ENCODE assay signal across 21 cellular contexts in the genomic region with DNA sequence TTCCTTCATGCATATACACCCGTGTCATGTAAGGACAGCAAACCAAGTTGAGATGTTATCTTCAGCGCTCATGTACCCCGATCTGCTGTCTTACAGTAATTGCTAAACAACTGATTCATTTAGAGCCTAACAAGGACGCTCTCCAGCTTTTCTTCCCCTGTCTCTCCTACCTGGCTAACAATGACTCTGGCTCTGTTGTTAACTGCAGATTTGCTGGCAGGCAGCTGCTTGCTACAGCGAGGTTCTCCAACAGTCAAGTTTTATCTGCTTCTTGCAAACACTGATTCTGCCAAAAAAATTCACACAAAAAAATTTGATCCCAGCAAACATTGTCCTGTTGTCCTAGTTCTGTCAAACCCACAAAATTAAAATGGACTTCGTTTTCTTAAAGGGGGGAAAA.
"Had no signal": no experiment of that assay in that cellular context is flagged by ENCODE, and none has a peak within 500 bp of the region (broad histone marks: within the 10 kb centered on the region; RNA-seq: fewer than 3 reads in every experiment).

No MANE protein-coding gene starts in this region.

- DNase-seq: effector memory CD8-positive, alpha-beta T cell; esophagus squamous epithelium; foreskin fibroblast; hippocampal formation; kidney glomerular epithelial cell; mammary epithelial cell; mucosa of descending colon; naive thymus-derived CD8-positive, alpha-beta T cell; posterior cingulate gyrus; sigmoid colon; stimulated activated CD4-positive, alpha-beta T cell treated with anti-CD3 and anti-CD28 coated beads, Interleukin-2, amount 100 ng/mL, for 24 hours; stimulated activated CD4-positive, alpha-beta T cell treated with anti-CD3 and anti-CD28 coated beads, Interleukin-4, amount 100 ng/mL, for 4 hours; stimulated activated naive B cell treated with anti-CD40 and anti-IgM and Interleukin-4, amounts not matched to agents 10 μg/mL and 1 μg/mL and 100 μg/mL, for 72 hours; stimulated activated naive CD8-positive, alpha-beta T cell treated with anti-CD3 and anti-CD28 coated beads, Interleukin-15, amount 100 ng/mL, for 72 hours; testis; upper lobe of right lung had no signal

- H3K36me3 ChIP-seq: esophagus squamous epithelium, neutrophil, right atrium auricular region, sigmoid colon, tibial nerve, upper lobe of right lung had no signal

- ATAC-seq: effector memory CD8-positive, alpha-beta T cell; left lobe of liver; mucosa of descending colon; naive thymus-derived CD8-positive, alpha-beta T cell; stimulated activated naive B cell treated with anti-CD40 and anti-IgM and Interleukin-4, amounts not matched to agents 10 μg/mL and 1 μg/mL and 100 μg/mL, for 72 hours; stimulated activated naive CD8-positive, alpha-beta T cell treated with anti-CD3 and anti-CD28 coated beads, Interleukin-15, amount 100 ng/mL, for 72 hours; upper lobe of right lung had no signal

- H3K27ac Mint-ChIP-seq: effector memory CD8-positive, alpha-beta T cell; stimulated activated naive B cell treated with anti-CD40 and anti-IgM and Interleukin-4, amounts not matched to agents 10 μg/mL and 1 μg/mL and 100 μg/mL, for 72 hours; stimulated activated naive CD8-positive, alpha-beta T cell treated with anti-CD3 and anti-CD28 coated beads, Interleukin-15, amount 100 ng/mL, for 72 hours had no signal

- H3K4me3 ChIP-seq: esophagus squamous epithelium, mucosa of descending colon, right atrium auricular region, sigmoid colon, skin epidermis, testis, tibial nerve, upper lobe of right lung had no signal

- H3K36me3 Mint-ChIP-seq: naive thymus-derived CD8-positive, alpha-beta T cell; stimulated activated naive B cell treated with anti-CD40 and anti-IgM and Interleukin-4, amounts not matched to agents 10 μg/mL and 1 μg/mL and 100 μg/mL, for 72 hours had no signal

- H3K4me3 Mint-ChIP-seq: effector memory CD8-positive, alpha-beta T cell; naive thymus-derived CD8-positive, alpha-beta T cell; stimulated activated naive B cell treated with anti-CD40 and anti-IgM and Interleukin-4, amounts not matched to agents 10 μg/mL and 1 μg/mL and 100 μg/mL, for 72 hours; stimulated activated naive CD8-positive, alpha-beta T cell treated with anti-CD3 and anti-CD28 coated beads, Interleukin-15, amount 100 ng/mL, for 72 hours had no signal

- H3K4me1 Mint-ChIP-seq: naive thymus-derived CD8-positive, alpha-beta T cell; stimulated activated naive B cell treated with anti-CD40 and anti-IgM and Interleukin-4, amounts not matched to agents 10 μg/mL and 1 μg/mL and 100 μg/mL, for 72 hours; stimulated activated naive CD8-positive, alpha-beta T cell treated with anti-CD3 and anti-CD28 coated beads, Interleukin-15, amount 100 ng/mL, for 72 hours had no signal

- H3K27ac ChIP-seq: esophagus squamous epithelium, neutrophil, right atrium auricular region, sigmoid colon, skin epidermis, testis, tibial nerve, upper lobe of right lung had no signal

- H3K9me3 ChIP-seq: esophagus squamous epithelium, mucosa of descending colon, neutrophil, right atrium auricular region, sigmoid colon, testis, tibial nerve, upper lobe of right lung had no signal

- H3K27me3 ChIP-seq: right atrium auricular region, sigmoid colon, testis, tibial nerve, upper lobe of right lung had no signal

- H3K9me3 Mint-ChIP-seq: effector memory CD8-positive, alpha-beta T cell; naive thymus-derived CD8-positive, alpha-beta T cell; stimulated activated naive CD8-positive, alpha-beta T cell treated with anti-CD3 and anti-CD28 coated beads, Interleukin-15, amount 100 ng/mL, for 72 hours had no signal

- H3K4me1 ChIP-seq: esophagus squamous epithelium, right atrium auricular region, sigmoid colon, testis, tibial nerve, upper lobe of right lung had no signal
